18 cellular contexts compared by ENCODE assay signal in genomic region chr5:61270510-61271165, GRCh38.
A peak's percentile ranks its signal among the peaks of the same experiment; 100 is the strongest.
DNase-seq lines count a peak whose midpoint lies in the region; ATAC-seq and TF ChIP-seq lines count a peak whose summit lies in the region.
"Had no signal": no experiment of that assay in that cellular context is flagged by ENCODE, and none has a peak within 500 bp of the region (broad histone marks: within the 10 kb centered on the region; RNA-seq: fewer than 3 reads in every experiment).

No MANE protein-coding gene starts in this region.

- DNase-seq in mammary epithelial cell = peak; percentile 51
- DNase-seq in MCF 10A (ENCODE audit: unreplicated experiment) = no peak
- no peak for DNase-seq in T-helper 17 cell
- no peak for DNase-seq in NOMO-1 treated with dmso at 0.1 percent for 144 hours (lab: John Stamatoyannopoulos, UW; ENCODE audit: unreplicated experiment)
- DNase-seq in NCI-H345 (lab: John Stamatoyannopoulos, UW) = no peak
- DNase-seq: AML-193; CD4-positive, alpha-beta memory T cell; DMS153; DMS79; GDM1; HCEC 1CT had no signal

- H3K4me3 ChIP-seq in mammary epithelial cell (replicated peaks in 1 of 3; ENCODE audit: insufficient read depth in 1 of 3, low read depth in 2 of 3, low read length in 3 of 3) = no peak overlapping the region
- H3K4me3 ChIP-seq: A549, GM23338 had no signal

- H3K4me3 Mint-ChIP-seq in MCF 10A (ENCODE audit: unreplicated experiment) (no peak overlapping the region), T-helper 17 cell (no peak overlapping the region)
- H3K4me3 Mint-ChIP-seq: CD4-positive, alpha-beta memory T cell; GM23338 had no signal

- POLR2A ChIA-PET in MCF 10A (lab: Yijun Ruan, JAX) = interaction anchor here (1.5 kb wide), 1 partner anchor 61 kb away, joined by 6 read pairs; no protein-coding TSS in a partner anchor

- BruUV-seq in mammary epithelial cell (replicated peaks; lab: Mats Ljungman, UMichigan) (no TSS peak), MCF 10A (replicated peaks; lab: Mats Ljungman, UMichigan) (no TSS peak)

- 84% methylated on average over 6 of the region's 7 CpGs for WGBS in mammary epithelial cell (ENCODE audit: low coverage, missing lambda C conversion rate)

- H3K4me1 Mint-ChIP-seq in MCF 10A (ENCODE audit: insufficient read depth, unreplicated experiment) (peaks cover 2% of the 10 kb centered on the region), T-helper 17 cell (peaks cover 15% of the 10 kb centered on the region)

- H3K36me3 Mint-ChIP-seq in MCF 10A (ENCODE audit: insufficient read depth, unreplicated experiment) (no peaks in the 10 kb centered on the region), T-helper 17 cell (ENCODE audit: low read depth) (no peaks in the 10 kb centered on the region)
- H3K36me3 Mint-ChIP-seq: CD4-positive, alpha-beta memory T cell had no signal

- H3K4me2 ChIP-seq in mammary epithelial cell (ENCODE audit: insufficient read depth, low read depth, low read length) = no peak overlapping the region
- H3K4me2 ChIP-seq: A549, GM23338 had no signal

- H3K9me3 ChIP-seq in mammary epithelial cell (replicated peaks; ENCODE audit: insufficient read depth, low read length) = no peaks in the 10 kb centered on the region
- no peaks in the 10 kb centered on the region for H3K9me3 ChIP-seq in T-helper 17 cell (ENCODE audit: control insufficient read depth, low read length, poor library complexity, severe bottlenecking)
- H3K9me3 ChIP-seq: A549 had no signal

- H3K27me3 ChIP-seq in mammary epithelial cell (ENCODE audit: insufficient read depth, low read length) = peaks cover 2% of the 10 kb centered on the region

- no peak overlapping the region for H3K9ac ChIP-seq in mammary epithelial cell (ENCODE audit: insufficient read depth, low read length)

- no peak for ATAC-seq in T-helper 17 cell
- ATAC-seq in esophagus mucosa = peak; percentile 11
- ATAC-seq in HG02852 (IDR thresholded peaks at IDR 0.05; ENCODE audit: unreplicated experiment) = no peak
- ATAC-seq: A549, GM23338 had no signal

- peaks cover 5% of the 10 kb centered on the region for H3K4me1 ChIP-seq in mammary epithelial cell (ENCODE audit: insufficient read depth, low read length)

- TF ChIP-seq CTCF in mammary epithelial cell (conservative IDR thresholded peaks at IDR 0.05 in 1 of 2, IDR thresholded peaks at IDR 0.05 in 1 of 2; ENCODE audit: extremely low read depth in 1 of 2, insufficient read depth in 1 of 2, low read depth in 1 of 2, low read length in 2 of 2) = no peak
- no peak for TF ChIP-seq CTCF in MCF 10A (IDR thresholded peaks at IDR 0.05; ENCODE audit: unreplicated experiment)

- no peak overlapping the region for H3K27ac ChIP-seq in mammary epithelial cell (ENCODE audit: insufficient read depth, low read depth, low read length)
- H3K27ac ChIP-seq: 22Rv1, A549, C4-2B, HL-60 had no signal

- in situ Hi-C loops in mammary epithelial cell (cut with MboI; ENCODE audit: low sequenced_read_pairs in 2 of 2) = no loop called here

- no peaks in the 10 kb centered on the region for H3K79me2 ChIP-seq in mammary epithelial cell (ENCODE audit: insufficient read depth, low read length)

- H3K36me3 ChIP-seq in mammary epithelial cell (ENCODE audit: insufficient read depth, low read length) = no peaks in the 10 kb centered on the region

- intact Hi-C loops in mammary epithelial cell (cut with micrococcal nuclease) (loop anchor here (10.0 kb wide), 2 partner anchors 134 to 664 kb away; no protein-coding TSS in a partner anchor), MCF 10A (cut with micrococcal nuclease) (no loop called here)

- dilution Hi-C loops in mammary epithelial cell (cut with HindIII; ENCODE audit: low sequenced_read_pairs) = no loop called here

- H3K27me3 Mint-ChIP-seq in MCF 10A (ENCODE audit: insufficient read depth, unreplicated experiment) (no peaks in the 10 kb centered on the region), T-helper 17 cell (peaks cover 8% of the 10 kb centered on the region)

- CTCF ChIA-PET in mammary epithelial cell (lab: Charles Lee; ENCODE audit: low non-redundant PET) (interaction anchor here (0.6 kb wide), 1 partner anchor 873 kb away, joined by 10 read pairs; no protein-coding TSS in a partner anchor), MCF 10A (lab: Yijun Ruan, JAX) (interaction anchor here (0.7 to 1.2 kb wide), 2 partner anchors 216 to 542 kb away, joined by 3 to 4 read pairs; no protein-coding TSS in a partner anchor)

- no peaks in the 10 kb centered on the region for H4K20me1 ChIP-seq in mammary epithelial cell (ENCODE audit: insufficient read depth, low read length)

- H3K9me3 Mint-ChIP-seq in MCF 10A (ENCODE audit: unreplicated experiment) = no peaks in the 10 kb centered on the region
- H3K9me3 Mint-ChIP-seq: CD4-positive, alpha-beta memory T cell; GM23338 had no signal

- H3K27ac Mint-ChIP-seq in MCF 10A (ENCODE audit: low read depth, unreplicated experiment) (no peak overlapping the region), T-helper 17 cell (peak overlapping the region; percentile 22)
- H3K27ac Mint-ChIP-seq: GM23338 had no signal

- no peak overlapping the region for H2AFZ ChIP-seq in mammary epithelial cell (ENCODE audit: low read depth, low read length)
- H2AFZ ChIP-seq: GM23338 had no signal
